In the genomic region with DNA sequence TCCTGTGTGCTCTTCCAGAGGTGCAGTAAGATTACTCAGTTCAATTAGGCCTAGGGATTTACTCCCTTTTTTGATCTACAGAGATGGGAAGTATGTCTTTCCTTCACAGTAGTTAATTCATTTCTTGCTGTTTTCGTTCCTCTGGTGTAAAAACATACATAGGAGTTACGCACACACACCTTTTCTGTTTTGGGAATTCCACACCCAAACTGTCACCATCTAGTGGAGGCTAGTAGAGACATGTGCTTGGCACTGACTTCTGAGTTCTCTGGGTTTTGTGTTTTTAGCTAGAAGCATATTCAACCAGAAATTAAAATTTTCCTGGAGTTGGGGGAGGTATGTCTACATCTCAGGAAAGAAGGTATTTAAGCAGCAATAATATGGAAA, we compare ENCODE assay signal across 1 cellular context.
TF ChIP-seq lines count a peak whose summit lies in the region.

No MANE protein-coding gene starts in this region.

TF ChIP-seq in K562, 482 proteins besides CTCF, POLR2A, EP300 and RAD21 (continues in another document):
- TF ChIP-seq XRCC4 (IDR thresholded peaks at IDR 0.05; ENCODE audit: extremely low read depth, insufficient read depth, insufficient read length) (no peak), STAG1 (CRISPR knock-in tag; IDR thresholded peaks at IDR 0.05; ENCODE audit: borderline replicate concordance) (no peak), ZNF134 (CRISPR knock-in tag; conservative IDR thresholded peaks at IDR 0.05) (no peak), SNRNP70 (optimal IDR thresholded peaks at IDR 0.05; ENCODE audit: low read depth, low read length) (no peak), SAP30 (IDR thresholded peaks at IDR 0.05; ENCODE audit: borderline replicate concordance, insufficient read depth, low read depth, low read length, poor library complexity, severe bottlenecking) (no peak), TAL1 (IDR thresholded peaks at IDR 0.05) (no peak), RBM14 (IDR thresholded peaks at IDR 0.05; ENCODE audit: borderline replicate concordance, insufficient read depth, low read depth, low read length) (no peak), FOXA1 (IDR thresholded peaks at IDR 0.05; ENCODE audit: borderline replicate concordance) (no peak), NUFIP1 (IDR thresholded peaks at IDR 0.05; ENCODE audit: partially characterized antibody) (no peak), HDAC1 (IDR thresholded peaks at IDR 0.05) (0 out of 4 replicates have a peak, but pooled peaks of 1 of the 2 experiments have one; percentile 22), SIN3A (IDR thresholded peaks at IDR 0.05; ENCODE audit: borderline replicate concordance in 2 of 2, control insufficient read depth in 1 of 2, low read depth in 2 of 2, low read length in 2 of 2) (peak in 1 of 2 experiments; percentile 9; a peak in 1 of 4 replicates), TAF1 (IDR thresholded peaks at IDR 0.05; ENCODE audit: control insufficient read depth, extremely low read depth, insufficient read depth, low read length, severe bottlenecking) (no peak), THRAP3 (IDR thresholded peaks at IDR 0.05; ENCODE audit: borderline replicate concordance) (no peak), ZNF197 (CRISPR knock-in tag; IDR thresholded peaks at IDR 0.05; ENCODE audit: low read depth) (no peak), SRF (CRISPR knock-in tag; IDR thresholded peaks at IDR 0.05) (no peak)
- TF ChIP-seq, protein P1, sequence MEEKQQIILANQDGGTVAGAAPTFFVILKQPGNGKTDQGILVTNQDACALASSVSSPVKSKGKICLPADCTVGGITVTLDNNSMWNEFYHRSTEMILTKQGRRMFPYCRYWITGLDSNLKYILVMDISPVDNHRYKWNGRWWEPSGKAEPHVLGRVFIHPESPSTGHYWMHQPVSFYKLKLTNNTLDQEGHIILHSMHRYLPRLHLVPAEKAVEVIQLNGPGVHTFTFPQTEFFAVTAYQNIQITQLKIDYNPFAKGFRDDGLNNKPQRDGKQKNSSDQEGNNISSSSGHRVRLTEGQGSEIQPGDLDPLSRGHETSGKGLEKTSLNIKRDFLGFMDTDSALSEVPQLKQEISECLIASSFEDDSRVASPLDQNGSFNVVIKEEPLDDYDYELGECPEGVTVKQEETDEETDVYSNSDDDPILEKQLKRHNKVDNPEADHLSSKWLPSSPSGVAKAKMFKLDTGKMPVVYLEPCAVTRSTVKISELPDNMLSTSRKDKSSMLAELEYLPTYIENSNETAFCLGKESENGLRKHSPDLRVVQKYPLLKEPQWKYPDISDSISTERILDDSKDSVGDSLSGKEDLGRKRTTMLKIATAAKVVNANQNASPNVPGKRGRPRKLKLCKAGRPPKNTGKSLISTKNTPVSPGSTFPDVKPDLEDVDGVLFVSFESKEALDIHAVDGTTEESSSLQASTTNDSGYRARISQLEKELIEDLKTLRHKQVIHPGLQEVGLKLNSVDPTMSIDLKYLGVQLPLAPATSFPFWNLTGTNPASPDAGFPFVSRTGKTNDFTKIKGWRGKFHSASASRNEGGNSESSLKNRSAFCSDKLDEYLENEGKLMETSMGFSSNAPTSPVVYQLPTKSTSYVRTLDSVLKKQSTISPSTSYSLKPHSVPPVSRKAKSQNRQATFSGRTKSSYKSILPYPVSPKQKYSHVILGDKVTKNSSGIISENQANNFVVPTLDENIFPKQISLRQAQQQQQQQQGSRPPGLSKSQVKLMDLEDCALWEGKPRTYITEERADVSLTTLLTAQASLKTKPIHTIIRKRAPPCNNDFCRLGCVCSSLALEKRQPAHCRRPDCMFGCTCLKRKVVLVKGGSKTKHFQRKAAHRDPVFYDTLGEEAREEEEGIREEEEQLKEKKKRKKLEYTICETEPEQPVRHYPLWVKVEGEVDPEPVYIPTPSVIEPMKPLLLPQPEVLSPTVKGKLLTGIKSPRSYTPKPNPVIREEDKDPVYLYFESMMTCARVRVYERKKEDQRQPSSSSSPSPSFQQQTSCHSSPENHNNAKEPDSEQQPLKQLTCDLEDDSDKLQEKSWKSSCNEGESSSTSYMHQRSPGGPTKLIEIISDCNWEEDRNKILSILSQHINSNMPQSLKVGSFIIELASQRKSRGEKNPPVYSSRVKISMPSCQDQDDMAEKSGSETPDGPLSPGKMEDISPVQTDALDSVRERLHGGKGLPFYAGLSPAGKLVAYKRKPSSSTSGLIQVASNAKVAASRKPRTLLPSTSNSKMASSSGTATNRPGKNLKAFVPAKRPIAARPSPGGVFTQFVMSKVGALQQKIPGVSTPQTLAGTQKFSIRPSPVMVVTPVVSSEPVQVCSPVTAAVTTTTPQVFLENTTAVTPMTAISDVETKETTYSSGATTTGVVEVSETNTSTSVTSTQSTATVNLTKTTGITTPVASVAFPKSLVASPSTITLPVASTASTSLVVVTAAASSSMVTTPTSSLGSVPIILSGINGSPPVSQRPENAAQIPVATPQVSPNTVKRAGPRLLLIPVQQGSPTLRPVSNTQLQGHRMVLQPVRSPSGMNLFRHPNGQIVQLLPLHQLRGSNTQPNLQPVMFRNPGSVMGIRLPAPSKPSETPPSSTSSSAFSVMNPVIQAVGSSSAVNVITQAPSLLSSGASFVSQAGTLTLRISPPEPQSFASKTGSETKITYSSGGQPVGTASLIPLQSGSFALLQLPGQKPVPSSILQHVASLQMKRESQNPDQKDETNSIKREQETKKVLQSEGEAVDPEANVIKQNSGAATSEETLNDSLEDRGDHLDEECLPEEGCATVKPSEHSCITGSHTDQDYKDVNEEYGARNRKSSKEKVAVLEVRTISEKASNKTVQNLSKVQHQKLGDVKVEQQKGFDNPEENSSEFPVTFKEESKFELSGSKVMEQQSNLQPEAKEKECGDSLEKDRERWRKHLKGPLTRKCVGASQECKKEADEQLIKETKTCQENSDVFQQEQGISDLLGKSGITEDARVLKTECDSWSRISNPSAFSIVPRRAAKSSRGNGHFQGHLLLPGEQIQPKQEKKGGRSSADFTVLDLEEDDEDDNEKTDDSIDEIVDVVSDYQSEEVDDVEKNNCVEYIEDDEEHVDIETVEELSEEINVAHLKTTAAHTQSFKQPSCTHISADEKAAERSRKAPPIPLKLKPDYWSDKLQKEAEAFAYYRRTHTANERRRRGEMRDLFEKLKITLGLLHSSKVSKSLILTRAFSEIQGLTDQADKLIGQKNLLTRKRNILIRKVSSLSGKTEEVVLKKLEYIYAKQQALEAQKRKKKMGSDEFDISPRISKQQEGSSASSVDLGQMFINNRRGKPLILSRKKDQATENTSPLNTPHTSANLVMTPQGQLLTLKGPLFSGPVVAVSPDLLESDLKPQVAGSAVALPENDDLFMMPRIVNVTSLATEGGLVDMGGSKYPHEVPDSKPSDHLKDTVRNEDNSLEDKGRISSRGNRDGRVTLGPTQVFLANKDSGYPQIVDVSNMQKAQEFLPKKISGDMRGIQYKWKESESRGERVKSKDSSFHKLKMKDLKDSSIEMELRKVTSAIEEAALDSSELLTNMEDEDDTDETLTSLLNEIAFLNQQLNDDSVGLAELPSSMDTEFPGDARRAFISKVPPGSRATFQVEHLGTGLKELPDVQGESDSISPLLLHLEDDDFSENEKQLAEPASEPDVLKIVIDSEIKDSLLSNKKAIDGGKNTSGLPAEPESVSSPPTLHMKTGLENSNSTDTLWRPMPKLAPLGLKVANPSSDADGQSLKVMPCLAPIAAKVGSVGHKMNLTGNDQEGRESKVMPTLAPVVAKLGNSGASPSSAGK (IDR thresholded peaks at IDR 0.05): peak; percentile 12; the same call in 1 of the 2 replicates
- TF ChIP-seq, protein P2, sequence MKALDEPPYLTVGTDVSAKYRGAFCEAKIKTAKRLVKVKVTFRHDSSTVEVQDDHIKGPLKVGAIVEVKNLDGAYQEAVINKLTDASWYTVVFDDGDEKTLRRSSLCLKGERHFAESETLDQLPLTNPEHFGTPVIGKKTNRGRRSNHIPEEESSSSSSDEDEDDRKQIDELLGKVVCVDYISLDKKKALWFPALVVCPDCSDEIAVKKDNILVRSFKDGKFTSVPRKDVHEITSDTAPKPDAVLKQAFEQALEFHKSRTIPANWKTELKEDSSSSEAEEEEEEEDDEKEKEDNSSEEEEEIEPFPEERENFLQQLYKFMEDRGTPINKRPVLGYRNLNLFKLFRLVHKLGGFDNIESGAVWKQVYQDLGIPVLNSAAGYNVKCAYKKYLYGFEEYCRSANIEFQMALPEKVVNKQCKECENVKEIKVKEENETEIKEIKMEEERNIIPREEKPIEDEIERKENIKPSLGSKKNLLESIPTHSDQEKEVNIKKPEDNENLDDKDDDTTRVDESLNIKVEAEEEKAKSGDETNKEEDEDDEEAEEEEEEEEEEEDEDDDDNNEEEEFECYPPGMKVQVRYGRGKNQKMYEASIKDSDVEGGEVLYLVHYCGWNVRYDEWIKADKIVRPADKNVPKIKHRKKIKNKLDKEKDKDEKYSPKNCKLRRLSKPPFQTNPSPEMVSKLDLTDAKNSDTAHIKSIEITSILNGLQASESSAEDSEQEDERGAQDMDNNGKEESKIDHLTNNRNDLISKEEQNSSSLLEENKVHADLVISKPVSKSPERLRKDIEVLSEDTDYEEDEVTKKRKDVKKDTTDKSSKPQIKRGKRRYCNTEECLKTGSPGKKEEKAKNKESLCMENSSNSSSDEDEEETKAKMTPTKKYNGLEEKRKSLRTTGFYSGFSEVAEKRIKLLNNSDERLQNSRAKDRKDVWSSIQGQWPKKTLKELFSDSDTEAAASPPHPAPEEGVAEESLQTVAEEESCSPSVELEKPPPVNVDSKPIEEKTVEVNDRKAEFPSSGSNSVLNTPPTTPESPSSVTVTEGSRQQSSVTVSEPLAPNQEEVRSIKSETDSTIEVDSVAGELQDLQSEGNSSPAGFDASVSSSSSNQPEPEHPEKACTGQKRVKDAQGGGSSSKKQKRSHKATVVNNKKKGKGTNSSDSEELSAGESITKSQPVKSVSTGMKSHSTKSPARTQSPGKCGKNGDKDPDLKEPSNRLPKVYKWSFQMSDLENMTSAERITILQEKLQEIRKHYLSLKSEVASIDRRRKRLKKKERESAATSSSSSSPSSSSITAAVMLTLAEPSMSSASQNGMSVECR (CRISPR knock-in tag; IDR thresholded peaks at IDR 0.05): no peak
- TF ChIP-seq, protein P3, sequence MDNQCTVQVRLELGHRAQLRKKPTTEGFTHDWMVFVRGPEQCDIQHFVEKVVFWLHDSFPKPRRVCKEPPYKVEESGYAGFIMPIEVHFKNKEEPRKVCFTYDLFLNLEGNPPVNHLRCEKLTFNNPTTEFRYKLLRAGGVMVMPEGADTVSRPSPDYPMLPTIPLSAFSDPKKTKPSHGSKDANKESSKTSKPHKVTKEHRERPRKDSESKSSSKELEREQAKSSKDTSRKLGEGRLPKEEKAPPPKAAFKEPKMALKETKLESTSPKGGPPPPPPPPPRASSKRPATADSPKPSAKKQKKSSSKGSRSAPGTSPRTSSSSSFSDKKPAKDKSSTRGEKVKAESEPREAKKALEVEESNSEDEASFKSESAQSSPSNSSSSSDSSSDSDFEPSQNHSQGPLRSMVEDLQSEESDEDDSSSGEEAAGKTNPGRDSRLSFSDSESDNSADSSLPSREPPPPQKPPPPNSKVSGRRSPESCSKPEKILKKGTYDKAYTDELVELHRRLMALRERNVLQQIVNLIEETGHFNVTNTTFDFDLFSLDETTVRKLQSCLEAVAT (IDR thresholded peaks at IDR 0.05): peak in 1 of 2 experiments; percentile 20; a peak in 1 of 4 replicates
- TF ChIP-seq, protein P4, sequence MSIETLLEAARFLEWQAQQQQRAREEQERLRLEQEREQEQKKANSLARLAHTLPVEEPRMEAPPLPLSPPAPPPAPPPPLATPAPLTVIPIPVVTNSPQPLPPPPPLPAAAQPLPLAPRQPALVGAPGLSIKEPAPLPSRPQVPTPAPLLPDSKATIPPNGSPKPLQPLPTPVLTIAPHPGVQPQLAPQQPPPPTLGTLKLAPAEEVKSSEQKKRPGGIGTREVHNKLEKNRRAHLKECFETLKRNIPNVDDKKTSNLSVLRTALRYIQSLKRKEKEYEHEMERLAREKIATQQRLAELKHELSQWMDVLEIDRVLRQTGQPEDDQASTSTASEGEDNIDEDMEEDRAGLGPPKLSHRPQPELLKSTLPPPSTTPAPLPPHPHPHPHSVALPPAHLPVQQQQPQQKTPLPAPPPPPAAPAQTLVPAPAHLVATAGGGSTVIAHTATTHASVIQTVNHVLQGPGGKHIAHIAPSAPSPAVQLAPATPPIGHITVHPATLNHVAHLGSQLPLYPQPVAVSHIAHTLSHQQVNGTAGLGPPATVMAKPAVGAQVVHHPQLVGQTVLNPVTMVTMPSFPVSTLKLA (conservative IDR thresholded peaks at IDR 0.05): peak in 1 of 2 experiments; percentile 51; a peak in 3 of 4 replicates
- TF ChIP-seq, protein P5, sequence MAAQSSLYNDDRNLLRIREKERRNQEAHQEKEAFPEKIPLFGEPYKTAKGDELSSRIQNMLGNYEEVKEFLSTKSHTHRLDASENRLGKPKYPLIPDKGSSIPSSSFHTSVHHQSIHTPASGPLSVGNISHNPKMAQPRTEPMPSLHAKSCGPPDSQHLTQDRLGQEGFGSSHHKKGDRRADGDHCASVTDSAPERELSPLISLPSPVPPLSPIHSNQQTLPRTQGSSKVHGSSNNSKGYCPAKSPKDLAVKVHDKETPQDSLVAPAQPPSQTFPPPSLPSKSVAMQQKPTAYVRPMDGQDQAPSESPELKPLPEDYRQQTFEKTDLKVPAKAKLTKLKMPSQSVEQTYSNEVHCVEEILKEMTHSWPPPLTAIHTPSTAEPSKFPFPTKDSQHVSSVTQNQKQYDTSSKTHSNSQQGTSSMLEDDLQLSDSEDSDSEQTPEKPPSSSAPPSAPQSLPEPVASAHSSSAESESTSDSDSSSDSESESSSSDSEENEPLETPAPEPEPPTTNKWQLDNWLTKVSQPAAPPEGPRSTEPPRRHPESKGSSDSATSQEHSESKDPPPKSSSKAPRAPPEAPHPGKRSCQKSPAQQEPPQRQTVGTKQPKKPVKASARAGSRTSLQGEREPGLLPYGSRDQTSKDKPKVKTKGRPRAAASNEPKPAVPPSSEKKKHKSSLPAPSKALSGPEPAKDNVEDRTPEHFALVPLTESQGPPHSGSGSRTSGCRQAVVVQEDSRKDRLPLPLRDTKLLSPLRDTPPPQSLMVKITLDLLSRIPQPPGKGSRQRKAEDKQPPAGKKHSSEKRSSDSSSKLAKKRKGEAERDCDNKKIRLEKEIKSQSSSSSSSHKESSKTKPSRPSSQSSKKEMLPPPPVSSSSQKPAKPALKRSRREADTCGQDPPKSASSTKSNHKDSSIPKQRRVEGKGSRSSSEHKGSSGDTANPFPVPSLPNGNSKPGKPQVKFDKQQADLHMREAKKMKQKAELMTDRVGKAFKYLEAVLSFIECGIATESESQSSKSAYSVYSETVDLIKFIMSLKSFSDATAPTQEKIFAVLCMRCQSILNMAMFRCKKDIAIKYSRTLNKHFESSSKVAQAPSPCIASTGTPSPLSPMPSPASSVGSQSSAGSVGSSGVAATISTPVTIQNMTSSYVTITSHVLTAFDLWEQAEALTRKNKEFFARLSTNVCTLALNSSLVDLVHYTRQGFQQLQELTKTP (IDR thresholded peaks at IDR 0.05; ENCODE audit: low read depth in 1 of 2, partially characterized antibody in 2 of 2): no peak
- TF ChIP-seq, protein P6, sequence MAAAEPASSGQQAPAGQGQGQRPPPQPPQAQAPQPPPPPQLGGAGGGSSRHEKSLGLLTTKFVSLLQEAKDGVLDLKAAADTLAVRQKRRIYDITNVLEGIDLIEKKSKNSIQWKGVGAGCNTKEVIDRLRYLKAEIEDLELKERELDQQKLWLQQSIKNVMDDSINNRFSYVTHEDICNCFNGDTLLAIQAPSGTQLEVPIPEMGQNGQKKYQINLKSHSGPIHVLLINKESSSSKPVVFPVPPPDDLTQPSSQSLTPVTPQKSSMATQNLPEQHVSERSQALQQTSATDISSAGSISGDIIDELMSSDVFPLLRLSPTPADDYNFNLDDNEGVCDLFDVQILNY (CRISPR knock-in tag; IDR thresholded peaks at IDR 0.05): no peak
- TF ChIP-seq, protein P7, sequence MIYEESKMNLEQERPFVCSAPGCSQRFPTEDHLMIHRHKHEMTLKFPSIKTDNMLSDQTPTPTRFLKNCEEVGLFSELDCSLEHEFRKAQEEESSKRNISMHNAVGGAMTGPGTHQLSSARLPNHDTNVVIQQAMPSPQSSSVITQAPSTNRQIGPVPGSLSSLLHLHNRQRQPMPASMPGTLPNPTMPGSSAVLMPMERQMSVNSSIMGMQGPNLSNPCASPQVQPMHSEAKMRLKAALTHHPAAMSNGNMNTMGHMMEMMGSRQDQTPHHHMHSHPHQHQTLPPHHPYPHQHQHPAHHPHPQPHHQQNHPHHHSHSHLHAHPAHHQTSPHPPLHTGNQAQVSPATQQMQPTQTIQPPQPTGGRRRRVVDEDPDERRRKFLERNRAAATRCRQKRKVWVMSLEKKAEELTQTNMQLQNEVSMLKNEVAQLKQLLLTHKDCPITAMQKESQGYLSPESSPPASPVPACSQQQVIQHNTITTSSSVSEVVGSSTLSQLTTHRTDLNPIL (CRISPR knock-in tag; IDR thresholded peaks at IDR 0.05): no peak
